In genomic region chr22:50403701-50404101, GRCh38 we compare ENCODE assay signal across 1 cellular context.
A peak's percentile ranks its signal among the peaks of the same experiment; 100 is the strongest.
TF ChIP-seq lines count a peak whose summit lies in the region.

No MANE protein-coding gene starts in this region.

TF ChIP-seq in HepG2, 621 proteins besides CTCF, POLR2A, EP300 and RAD21 (continued from another document):
- TF ChIP-seq, protein P1, sequence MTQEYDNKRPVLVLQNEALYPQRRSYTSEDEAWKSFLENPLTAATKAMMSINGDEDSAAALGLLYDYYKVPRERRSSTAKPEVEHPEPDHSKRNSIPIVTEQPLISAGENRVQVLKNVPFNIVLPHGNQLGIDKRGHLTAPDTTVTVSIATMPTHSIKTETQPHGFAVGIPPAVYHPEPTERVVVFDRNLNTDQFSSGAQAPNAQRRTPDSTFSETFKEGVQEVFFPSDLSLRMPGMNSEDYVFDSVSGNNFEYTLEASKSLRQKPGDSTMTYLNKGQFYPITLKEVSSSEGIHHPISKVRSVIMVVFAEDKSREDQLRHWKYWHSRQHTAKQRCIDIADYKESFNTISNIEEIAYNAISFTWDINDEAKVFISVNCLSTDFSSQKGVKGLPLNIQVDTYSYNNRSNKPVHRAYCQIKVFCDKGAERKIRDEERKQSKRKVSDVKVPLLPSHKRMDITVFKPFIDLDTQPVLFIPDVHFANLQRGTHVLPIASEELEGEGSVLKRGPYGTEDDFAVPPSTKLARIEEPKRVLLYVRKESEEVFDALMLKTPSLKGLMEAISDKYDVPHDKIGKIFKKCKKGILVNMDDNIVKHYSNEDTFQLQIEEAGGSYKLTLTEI (CRISPR knock-in tag; conservative IDR thresholded peaks at IDR 0.05) = no peak
- TF ChIP-seq ZNF687 (CRISPR knock-in tag; IDR thresholded peaks at IDR 0.05) (peak; percentile 62), NAIF1 (CRISPR knock-in tag; IDR thresholded peaks at IDR 0.05; ENCODE audit: borderline replicate concordance) (no peak), RBFOX2 (IDR thresholded peaks at IDR 0.05; ENCODE audit: low read depth, low read length) (0 out of 2 replicates have a peak, but pooled peaks have one; percentile 19), ZNF343 (CRISPR knock-in tag; IDR thresholded peaks at IDR 0.05) (no peak), HMG20A (CRISPR knock-in tag; IDR thresholded peaks at IDR 0.05; ENCODE audit: borderline replicate concordance) (no peak), AGO2 (optimal IDR thresholded peaks at IDR 0.05; ENCODE audit: low read depth, low read length) (peak; percentile 46), ESRRA (CRISPR knock-in tag; IDR thresholded peaks at IDR 0.05; ENCODE audit: low read depth) (peak; percentile 38; the same call in 1 of the 2 replicates)
- TF ChIP-seq, protein P2, sequence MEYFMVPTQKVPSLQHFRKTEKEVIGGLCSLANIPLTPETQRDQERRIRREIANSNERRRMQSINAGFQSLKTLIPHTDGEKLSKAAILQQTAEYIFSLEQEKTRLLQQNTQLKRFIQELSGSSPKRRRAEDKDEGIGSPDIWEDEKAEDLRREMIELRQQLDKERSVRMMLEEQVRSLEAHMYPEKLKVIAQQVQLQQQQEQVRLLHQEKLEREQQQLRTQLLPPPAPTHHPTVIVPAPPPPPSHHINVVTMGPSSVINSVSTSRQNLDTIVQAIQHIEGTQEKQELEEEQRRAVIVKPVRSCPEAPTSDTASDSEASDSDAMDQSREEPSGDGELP (IDR thresholded peaks at IDR 0.05; ENCODE audit: borderline replicate concordance, low read depth) = peak; percentile 50; the same call in 1 of the 2 replicates
- TF ChIP-seq, protein P3, sequence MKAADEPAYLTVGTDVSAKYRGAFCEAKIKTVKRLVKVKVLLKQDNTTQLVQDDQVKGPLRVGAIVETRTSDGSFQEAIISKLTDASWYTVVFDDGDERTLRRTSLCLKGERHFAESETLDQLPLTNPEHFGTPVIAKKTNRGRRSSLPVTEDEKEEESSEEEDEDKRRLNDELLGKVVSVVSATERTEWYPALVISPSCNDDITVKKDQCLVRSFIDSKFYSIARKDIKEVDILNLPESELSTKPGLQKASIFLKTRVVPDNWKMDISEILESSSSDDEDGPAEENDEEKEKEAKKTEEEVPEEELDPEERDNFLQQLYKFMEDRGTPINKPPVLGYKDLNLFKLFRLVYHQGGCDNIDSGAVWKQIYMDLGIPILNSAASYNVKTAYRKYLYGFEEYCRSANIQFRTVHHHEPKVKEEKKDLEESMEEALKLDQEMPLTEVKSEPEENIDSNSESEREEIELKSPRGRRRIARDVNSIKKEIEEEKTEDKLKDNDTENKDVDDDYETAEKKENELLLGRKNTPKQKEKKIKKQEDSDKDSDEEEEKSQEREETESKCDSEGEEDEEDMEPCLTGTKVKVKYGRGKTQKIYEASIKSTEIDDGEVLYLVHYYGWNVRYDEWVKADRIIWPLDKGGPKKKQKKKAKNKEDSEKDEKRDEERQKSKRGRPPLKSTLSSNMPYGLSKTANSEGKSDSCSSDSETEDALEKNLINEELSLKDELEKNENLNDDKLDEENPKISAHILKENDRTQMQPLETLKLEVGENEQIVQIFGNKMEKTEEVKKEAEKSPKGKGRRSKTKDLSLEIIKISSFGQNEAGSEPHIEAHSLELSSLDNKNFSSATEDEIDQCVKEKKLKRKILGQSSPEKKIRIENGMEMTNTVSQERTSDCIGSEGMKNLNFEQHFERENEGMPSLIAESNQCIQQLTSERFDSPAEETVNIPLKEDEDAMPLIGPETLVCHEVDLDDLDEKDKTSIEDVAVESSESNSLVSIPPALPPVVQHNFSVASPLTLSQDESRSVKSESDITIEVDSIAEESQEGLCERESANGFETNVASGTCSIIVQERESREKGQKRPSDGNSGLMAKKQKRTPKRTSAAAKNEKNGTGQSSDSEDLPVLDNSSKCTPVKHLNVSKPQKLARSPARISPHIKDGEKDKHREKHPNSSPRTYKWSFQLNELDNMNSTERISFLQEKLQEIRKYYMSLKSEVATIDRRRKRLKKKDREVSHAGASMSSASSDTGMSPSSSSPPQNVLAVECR (CRISPR knock-in tag; IDR thresholded peaks at IDR 0.05; ENCODE audit: borderline replicate concordance) = peak; percentile 24; the same call in 1 of the 2 replicates
